In the genomic region with DNA sequence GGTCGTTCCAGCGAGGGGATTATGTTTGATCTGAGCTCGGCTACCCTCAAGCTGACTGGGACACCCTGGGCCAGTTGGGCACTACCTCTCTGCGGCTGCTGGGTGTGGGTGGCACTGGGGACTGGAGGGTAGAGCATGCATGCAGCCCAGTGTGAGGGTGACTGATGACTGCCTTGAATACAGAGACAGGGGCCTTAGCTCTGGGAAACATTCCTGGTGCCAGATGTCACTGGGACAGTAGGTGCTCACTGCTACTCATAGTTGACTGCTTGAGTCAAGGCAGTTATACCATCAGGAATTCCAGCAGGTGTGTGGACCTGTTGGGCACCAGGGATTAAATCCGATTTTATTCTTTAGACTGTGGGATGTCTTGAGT, we compare ENCODE assay signal across 1 cellular context.
TF ChIP-seq lines count a peak whose summit lies in the region.

No MANE protein-coding gene starts in this region.

TF ChIP-seq in HepG2, 621 proteins besides CTCF, POLR2A, EP300 and RAD21 (continued from another document and continues in another):
- TF ChIP-seq BRF2 (CRISPR knock-in tag; IDR thresholded peaks at IDR 0.05) (no peak), TBL1XR1 (IDR thresholded peaks at IDR 0.05; ENCODE audit: borderline replicate concordance, low read length, partially characterized antibody) (no peak), TCF12 (IDR thresholded peaks at IDR 0.05) (no peak), TCF12 (CRISPR knock-in tag; IDR thresholded peaks at IDR 0.05) (no peak), POLR2G (IDR thresholded peaks at IDR 0.05; ENCODE audit: low read depth, low read length) (peak; percentile 7; the same call in 1 of the 2 replicates), BORCS8-MEF2B (CRISPR knock-in tag; IDR thresholded peaks at IDR 0.05) (no peak), SRF (IDR thresholded peaks at IDR 0.05; ENCODE audit: low read depth, low read length) (no peak), ZNF362 (CRISPR knock-in tag; IDR thresholded peaks at IDR 0.05; ENCODE audit: borderline replicate concordance) (no peak), BCL3 (CRISPR knock-in tag; IDR thresholded peaks at IDR 0.05) (no peak), ZBTB44 (CRISPR knock-in tag; IDR thresholded peaks at IDR 0.05) (no peak), GATAD2A (CRISPR knock-in tag; IDR thresholded peaks at IDR 0.05) (no peak), ZNF235 (CRISPR knock-in tag; IDR thresholded peaks at IDR 0.05; ENCODE audit: borderline replicate concordance) (0 out of 2 replicates have a peak, but pooled peaks have one; percentile 50), HOXD1 (CRISPR knock-in tag; IDR thresholded peaks at IDR 0.05) (no peak), ZNF589 (CRISPR knock-in tag; conservative IDR thresholded peaks at IDR 0.05) (no peak), HNRNPUL1 (IDR thresholded peaks at IDR 0.05; ENCODE audit: low read depth, low read length) (no peak), CBX2 (IDR thresholded peaks at IDR 0.05; ENCODE audit: low read depth, low read length) (no peak), CBX2 (CRISPR knock-in tag; IDR thresholded peaks at IDR 0.05; ENCODE audit: low read depth) (no peak), NFE2 (CRISPR knock-in tag; IDR thresholded peaks at IDR 0.05) (no peak), GFI1 (CRISPR knock-in tag; IDR thresholded peaks at IDR 0.05; ENCODE audit: borderline replicate concordance) (no peak), PBX3 (CRISPR knock-in tag; IDR thresholded peaks at IDR 0.05; ENCODE audit: borderline replicate concordance) (no peak), HMGXB4 (CRISPR knock-in tag; IDR thresholded peaks at IDR 0.05; ENCODE audit: borderline replicate concordance in 1 of 2, low read depth in 1 of 2) (no peak), SMC3 (IDR thresholded peaks at IDR 0.05; ENCODE audit: low read length) (no peak), NFKB2 (CRISPR knock-in tag; IDR thresholded peaks at IDR 0.05; ENCODE audit: borderline replicate concordance) (no peak), PLSCR1 (CRISPR knock-in tag; IDR thresholded peaks at IDR 0.05; ENCODE audit: borderline replicate concordance) (no peak), ZBTB3 (CRISPR knock-in tag; IDR thresholded peaks at IDR 0.05; ENCODE audit: borderline replicate concordance, low read depth) (no peak), ZNF891 (CRISPR knock-in tag; IDR thresholded peaks at IDR 0.05) (no peak), GLI4 (CRISPR knock-in tag; IDR thresholded peaks at IDR 0.05; ENCODE audit: borderline replicate concordance) (no peak), HMG20B (CRISPR knock-in tag; conservative IDR thresholded peaks at IDR 0.05) (0 out of 2 replicates have a peak, but pooled peaks have one; percentile 18), ZSCAN9 (CRISPR knock-in tag; IDR thresholded peaks at IDR 0.05; ENCODE audit: borderline replicate concordance) (no peak), ZNF670 (CRISPR knock-in tag; IDR thresholded peaks at IDR 0.05; ENCODE audit: borderline replicate concordance) (no peak), MZF1 (CRISPR knock-in tag; IDR thresholded peaks at IDR 0.05; ENCODE audit: borderline replicate concordance) (no peak), ZNF577 (CRISPR knock-in tag; IDR thresholded peaks at IDR 0.05; ENCODE audit: borderline replicate concordance, low read depth) (no peak), ZNF512 (CRISPR knock-in tag; IDR thresholded peaks at IDR 0.05) (no peak), TBX2 (CRISPR knock-in tag; IDR thresholded peaks at IDR 0.05; ENCODE audit: borderline replicate concordance) (no peak)
- TF ChIP-seq, protein P1, sequence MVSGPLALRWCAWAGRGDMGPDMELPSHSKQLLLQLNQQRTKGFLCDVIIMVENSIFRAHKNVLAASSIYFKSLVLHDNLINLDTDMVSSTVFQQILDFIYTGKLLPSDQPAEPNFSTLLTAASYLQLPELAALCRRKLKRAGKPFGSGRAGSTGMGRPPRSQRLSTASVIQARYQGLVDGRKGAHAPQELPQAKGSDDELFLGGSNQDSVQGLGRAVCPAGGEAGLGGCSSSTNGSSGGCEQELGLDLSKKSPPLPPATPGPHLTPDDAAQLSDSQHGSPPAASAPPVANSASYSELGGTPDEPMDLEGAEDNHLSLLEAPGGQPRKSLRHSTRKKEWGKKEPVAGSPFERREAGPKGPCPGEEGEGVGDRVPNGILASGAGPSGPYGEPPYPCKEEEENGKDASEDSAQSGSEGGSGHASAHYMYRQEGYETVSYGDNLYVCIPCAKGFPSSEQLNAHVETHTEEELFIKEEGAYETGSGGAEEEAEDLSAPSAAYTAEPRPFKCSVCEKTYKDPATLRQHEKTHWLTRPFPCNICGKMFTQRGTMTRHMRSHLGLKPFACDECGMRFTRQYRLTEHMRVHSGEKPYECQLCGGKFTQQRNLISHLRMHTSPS (CRISPR knock-in tag; IDR thresholded peaks at IDR 0.05; ENCODE audit: low read depth), result peak; percentile 23; the same call in 1 of the 2 replicates
- TF ChIP-seq, protein P2, sequence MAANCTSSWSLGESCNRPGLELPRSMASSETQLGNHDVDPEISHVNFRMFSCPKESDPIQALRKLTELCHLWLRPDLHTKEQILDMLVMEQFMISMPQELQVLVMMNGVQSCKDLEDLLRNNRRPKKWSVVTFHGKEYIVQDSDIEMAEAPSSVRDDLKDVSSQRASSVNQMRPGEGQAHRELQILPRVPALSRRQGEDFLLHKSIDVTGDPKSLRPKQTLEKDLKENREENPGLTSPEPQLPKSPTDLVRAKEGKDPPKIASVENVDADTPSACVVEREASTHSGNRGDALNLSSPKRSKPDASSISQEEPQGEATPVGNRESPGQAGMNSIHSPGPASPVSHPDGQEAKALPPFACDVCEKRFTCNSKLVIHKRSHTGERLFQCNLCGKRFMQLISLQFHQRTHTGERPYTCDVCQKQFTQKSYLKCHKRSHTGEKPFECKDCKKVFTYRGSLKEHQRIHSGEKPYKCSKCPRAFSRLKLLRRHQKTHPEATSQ (CRISPR knock-in tag; IDR thresholded peaks at IDR 0.05; ENCODE audit: borderline replicate concordance), result no peak
- TF ChIP-seq, protein P3, sequence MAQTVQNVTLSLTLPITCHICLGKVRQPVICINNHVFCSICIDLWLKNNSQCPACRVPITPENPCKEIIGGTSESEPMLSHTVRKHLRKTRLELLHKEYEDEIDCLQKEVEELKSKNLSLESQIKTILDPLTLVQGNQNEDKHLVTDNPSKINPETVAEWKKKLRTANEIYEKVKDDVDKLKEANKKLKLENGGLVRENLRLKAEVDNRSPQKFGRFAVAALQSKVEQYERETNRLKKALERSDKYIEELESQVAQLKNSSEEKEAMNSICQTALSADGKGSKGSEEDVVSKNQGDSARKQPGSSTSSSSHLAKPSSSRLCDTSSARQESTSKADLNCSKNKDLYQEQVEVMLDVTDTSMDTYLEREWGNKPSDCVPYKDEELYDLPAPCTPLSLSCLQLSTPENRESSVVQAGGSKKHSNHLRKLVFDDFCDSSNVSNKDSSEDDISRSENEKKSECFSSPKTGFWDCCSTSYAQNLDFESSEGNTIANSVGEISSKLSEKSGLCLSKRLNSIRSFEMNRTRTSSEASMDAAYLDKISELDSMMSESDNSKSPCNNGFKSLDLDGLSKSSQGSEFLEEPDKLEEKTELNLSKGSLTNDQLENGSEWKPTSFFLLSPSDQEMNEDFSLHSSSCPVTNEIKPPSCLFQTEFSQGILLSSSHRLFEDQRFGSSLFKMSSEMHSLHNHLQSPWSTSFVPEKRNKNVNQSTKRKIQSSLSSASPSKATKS (CRISPR knock-in tag; IDR thresholded peaks at IDR 0.05), result no peak
- TF ChIP-seq, protein P4, sequence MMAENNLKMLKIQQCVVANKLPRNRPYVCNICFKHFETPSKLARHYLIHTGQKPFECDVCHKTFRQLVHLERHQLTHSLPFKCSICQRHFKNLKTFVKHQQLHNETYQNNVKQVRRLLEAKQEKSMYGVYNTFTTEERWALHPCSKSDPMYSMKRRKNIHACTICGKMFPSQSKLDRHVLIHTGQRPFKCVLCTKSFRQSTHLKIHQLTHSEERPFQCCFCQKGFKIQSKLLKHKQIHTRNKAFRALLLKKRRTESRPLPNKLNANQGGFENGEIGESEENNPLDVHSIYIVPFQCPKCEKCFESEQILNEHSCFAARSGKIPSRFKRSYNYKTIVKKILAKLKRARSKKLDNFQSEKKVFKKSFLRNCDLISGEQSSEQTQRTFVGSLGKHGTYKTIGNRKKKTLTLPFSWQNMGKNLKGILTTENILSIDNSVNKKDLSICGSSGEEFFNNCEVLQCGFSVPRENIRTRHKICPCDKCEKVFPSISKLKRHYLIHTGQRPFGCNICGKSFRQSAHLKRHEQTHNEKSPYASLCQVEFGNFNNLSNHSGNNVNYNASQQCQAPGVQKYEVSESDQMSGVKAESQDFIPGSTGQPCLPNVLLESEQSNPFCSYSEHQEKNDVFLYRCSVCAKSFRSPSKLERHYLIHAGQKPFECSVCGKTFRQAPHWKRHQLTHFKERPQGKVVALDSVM (CRISPR knock-in tag; IDR thresholded peaks at IDR 0.05), result no peak
- TF ChIP-seq, protein P5, sequence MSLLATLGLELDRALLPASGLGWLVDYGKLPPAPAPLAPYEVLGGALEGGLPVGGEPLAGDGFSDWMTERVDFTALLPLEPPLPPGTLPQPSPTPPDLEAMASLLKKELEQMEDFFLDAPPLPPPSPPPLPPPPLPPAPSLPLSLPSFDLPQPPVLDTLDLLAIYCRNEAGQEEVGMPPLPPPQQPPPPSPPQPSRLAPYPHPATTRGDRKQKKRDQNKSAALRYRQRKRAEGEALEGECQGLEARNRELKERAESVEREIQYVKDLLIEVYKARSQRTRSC (CRISPR knock-in tag; IDR thresholded peaks at IDR 0.05; ENCODE audit: low read depth), result no peak
